28 cellular contexts compared by ENCODE assay signal in genomic region chr7:81135322-81135721, GRCh38.
DNase-seq lines count a peak whose midpoint lies in the region; ATAC-seq, FAIRE-seq and TF ChIP-seq lines count a peak whose summit lies in the region.
"Had no signal": no experiment of that assay in that cellular context is flagged by ENCODE, and none has a peak within 500 bp of the region (broad histone marks: within the 10 kb centered on the region; RNA-seq: fewer than 3 reads in every experiment).

No MANE protein-coding gene starts in this region.

- peaks cover 9% of the 10 kb centered on the region for H3K4me1 ChIP-seq in HepG2 (ENCODE audit: insufficient read depth, low read length)
- H3K4me1 ChIP-seq in right lobe of liver: no peaks in the 10 kb centered on the region
- H3K4me1 ChIP-seq in Panc1 (ENCODE audit: control insufficient read depth, insufficient read depth, low read length): no peaks in the 10 kb centered on the region
- H3K4me1 ChIP-seq in H1 (replicated peaks in 1 of 4; ENCODE audit: control insufficient read depth in 3 of 4, insufficient read depth in 4 of 4, low read length in 3 of 4): no peaks in the 10 kb centered on the region
- no peaks in the 10 kb centered on the region for H3K4me1 ChIP-seq in small intestine (ENCODE audit: control insufficient read depth in 2 of 2, insufficient read depth in 1 of 2, low read depth in 1 of 2, low read length in 1 of 2)
- H3K4me1 ChIP-seq: BE2C had no signal

- no peaks in the 10 kb centered on the region for H3K36me3 Mint-ChIP-seq in T-cell
- H3K36me3 Mint-ChIP-seq: CD14-positive monocyte; CD4-positive, alpha-beta memory T cell; CD4-positive, CD25-positive, alpha-beta regulatory T cell; CD8-positive, alpha-beta memory T cell had no signal

- BruUV-seq in HepG2 (replicated peaks; lab: Mats Ljungman, UMichigan): no TSS peak
- BruUV-seq in Panc1 (replicated peaks; lab: Mats Ljungman, UMichigan): no TSS peak

- WGBS in HepG2 (ENCODE audit: low lambda C conversion rate): 14% methylated on average over 4 of the region's 4 CpGs
- WGBS in right lobe of liver (ENCODE audit: insufficient coverage, low coverage, low lambda C conversion rate, missing lambda C conversion rate): 32% methylated on average over 4 of the region's 4 CpGs
- 91% methylated on average over 4 of the region's 4 CpGs; no CpG with 5 or more reads in 1 of the 2 experiments for WGBS in H1 (ENCODE audit: extremely low coverage in 1 of 2, insufficient coverage in 1 of 2, insufficient read length in 1 of 2, insufficient replicate concordance in 2 of 2, low coverage in 1 of 2, low lambda C conversion rate in 2 of 2, missing lambda C conversion rate in 1 of 2), 2 experiments
- WGBS in small intestine, 3 donors: 46 to 52% (median 51%) methylated on average over 4 of the region's 4 CpGs

- H3K36me3 ChIP-seq in HepG2 (replicated peaks in 1 of 2; ENCODE audit: control insufficient read depth in 1 of 2, insufficient read depth in 2 of 2, low read length in 2 of 2) (no peaks in the 10 kb centered on the region), right lobe of liver (no peaks in the 10 kb centered on the region), Panc1 (ENCODE audit: control insufficient read depth, insufficient read depth, low read length) (no peaks in the 10 kb centered on the region), H1 (ENCODE audit: control insufficient read depth in 2 of 4, insufficient read depth in 4 of 4, low read length in 3 of 4) (no peaks in the 10 kb centered on the region), small intestine (ENCODE audit: control insufficient read depth in 2 of 2, insufficient read depth in 2 of 2, low read length in 2 of 2) (no peaks in the 10 kb centered on the region)
- H3K36me3 ChIP-seq: BE2C, BLaER1 had no signal

- no peak overlapping the region for H4K8ac ChIP-seq in H1 (ENCODE audit: extremely low read depth, insufficient read depth, low read length)

- DNase-seq in HepG2 (ENCODE audit: low spot score) (no peak), right lobe of liver (no peak), Panc1 (ENCODE audit: low read depth, low spot score) (no peak), H1 (ENCODE audit: low read depth in 1 of 2, low spot score in 2 of 2) (no peak), small intestine (peak; percentile 5), urothelium cell line (ENCODE audit: low spot score) (no peak), HEK293T (ENCODE audit: extremely low spot score) (no peak), T-cell (no peak)
- DNase-seq: ACHN; BE2C; C1 segment of cervical spinal cord; CD4-positive, alpha-beta memory T cell; CD4-positive, CD25-positive, alpha-beta regulatory T cell; CD8-positive, alpha-beta memory T cell; COR-L47; DMS 273 treated with DMSO at 0.1 percent for 48 hours; DMS153; DMS53; DMS79; DND-41; EL; GDM1 had no signal

- H4K20me1 ChIP-seq in HepG2 (ENCODE audit: insufficient read depth, low read length) (no peaks in the 10 kb centered on the region), H1 (replicated peaks in 1 of 2; ENCODE audit: control insufficient read depth in 1 of 2, insufficient read depth in 2 of 2, low read length in 2 of 2) (no peaks in the 10 kb centered on the region)
- H4K20me1 ChIP-seq: BLaER1 had no signal

- H2BK12ac ChIP-seq in H1 (ENCODE audit: low read depth, low read length): no peak overlapping the region

- intact Hi-C loops in HepG2 (cut with micrococcal nuclease; ENCODE audit: unreplicated experiment) (no loop called here), right lobe of liver (cut with DNase I) (no loop called here), Panc1 (cut with micrococcal nuclease; ENCODE audit: unreplicated experiment) (no loop called here)

- H2BK5ac ChIP-seq in H1 (ENCODE audit: low read depth, low read length): no peak overlapping the region

- no peak overlapping the region for H3K4me3 Mint-ChIP-seq in T-cell
- H3K4me3 Mint-ChIP-seq: CD14-positive monocyte; CD4-positive, alpha-beta memory T cell; CD4-positive, CD25-positive, alpha-beta regulatory T cell; CD8-positive, alpha-beta memory T cell had no signal

- H3K9me3 Mint-ChIP-seq in T-cell: peaks cover 0 to 10% (median 4%) of the 10 kb centered on the region in 3 donors

- no peaks in the 10 kb centered on the region for H3K27me3 Mint-ChIP-seq in T-cell
- H3K27me3 Mint-ChIP-seq: CD4-positive, alpha-beta memory T cell; CD4-positive, CD25-positive, alpha-beta regulatory T cell; CD8-positive, alpha-beta memory T cell had no signal

- H3K4me2 ChIP-seq in HepG2 (ENCODE audit: low read depth, low read length) (no peak overlapping the region), H1 (ENCODE audit: insufficient read depth in 1 of 2, low read depth in 2 of 2, low read length in 2 of 2) (no peak overlapping the region)
- H3K4me2 ChIP-seq: BLaER1 had no signal

- H3K4me3 ChIP-seq in HepG2 (replicated peaks in 1 of 3; ENCODE audit: insufficient read depth in 1 of 3, low read depth in 2 of 3, low read length in 3 of 3): no peak overlapping the region
- no peak overlapping the region for H3K4me3 ChIP-seq in right lobe of liver
- no peak overlapping the region for H3K4me3 ChIP-seq in Panc1 (ENCODE audit: low read depth in 2 of 2, low read length in 2 of 2)
- H3K4me3 ChIP-seq in H1 (ENCODE audit: extremely low read depth in 1 of 4, insufficient read depth in 2 of 4, low read depth in 3 of 4, low read length in 4 of 4): no peak overlapping the region
- H3K4me3 ChIP-seq in small intestine (ENCODE audit: low read depth in 1 of 2, low read length in 2 of 2): no peak overlapping the region
- H3K4me3 ChIP-seq: BLaER1, GM12878 had no signal

- in situ Hi-C loops in HepG2 (cut with HindIII; ENCODE audit: extremely low pct_ligation_motif_present, low pct_unique_long_range_greater_than_20kb): no loop called here
- in situ Hi-C loops in Panc1 (cut with HindIII; ENCODE audit: low pct_unique_long_range_greater_than_20kb, low sequenced_read_pairs): no loop called here

- FAIRE-seq in HepG2 (lab: Jason Lieb, UNC): no peak
- no peak for FAIRE-seq in H1 (lab: Jason Lieb, UNC)
- no peak for FAIRE-seq in small intestine (lab: Jason Lieb, UNC)
- no peak for FAIRE-seq in urothelium cell line (lab: Jason Lieb, UNC)
- FAIRE-seq: GM12878, GM12892, GM18507 had no signal

- POLR2A ChIA-PET in HepG2 (lab: Yijun Ruan, JAX) (no interaction called here), Panc1 (lab: Charles Lee) (no interaction called here), H1 (lab: Charles Lee; ENCODE audit: partially characterized antibody) (no interaction called here), HEK293T (lab: Yijun Ruan, JAX) (no interaction called here), T-cell (lab: Charles Lee) (no interaction called here)

- TF ChIP-seq CTCF in HepG2 (CRISPR knock-in tag; IDR thresholded peaks at IDR 0.05): no peak
- TF ChIP-seq CTCF in right lobe of liver (IDR thresholded peaks at IDR 0.05): no peak
- no peak for TF ChIP-seq CTCF in Panc1 (IDR thresholded peaks at IDR 0.05)
- TF ChIP-seq CTCF in H1 (IDR thresholded peaks at IDR 0.05; ENCODE audit: control extremely low read depth in 1 of 3, insufficient read depth in 1 of 3, low read depth in 1 of 3, low read length in 3 of 3): no peak

- H2AK5ac ChIP-seq in H1 (ENCODE audit: low read depth, low read length): no peak overlapping the region

- H3K9ac ChIP-seq in HepG2 (ENCODE audit: insufficient read depth, low read depth, low read length) (no peak overlapping the region), H1 (replicated peaks in 1 of 4; ENCODE audit: extremely low read depth in 1 of 4, low read depth in 3 of 4, low read length in 3 of 4) (no peak overlapping the region)
- H3K9ac ChIP-seq: BLaER1 had no signal

- TF ChIP-seq POLR2A in HepG2 (IDR thresholded peaks at IDR 0.05; ENCODE audit: insufficient read depth in 1 of 2, low read depth in 2 of 2, low read length in 2 of 2): no peak
- TF ChIP-seq POLR2A in right lobe of liver (IDR thresholded peaks at IDR 0.05): no peak
- TF ChIP-seq POLR2A in H1 (IDR thresholded peaks at IDR 0.05; ENCODE audit: control extremely low read depth in 1 of 2, low read depth in 2 of 2, low read length in 2 of 2): no peak

- no peaks in the 10 kb centered on the region for H3K4me1 Mint-ChIP-seq in T-cell
- H3K4me1 Mint-ChIP-seq: CD4-positive, alpha-beta memory T cell; CD4-positive, CD25-positive, alpha-beta regulatory T cell; CD8-positive, alpha-beta memory T cell had no signal

- H3K4ac ChIP-seq in H1 (replicated peaks; ENCODE audit: insufficient read length, low read depth, low read length): no peak overlapping the region

- no peak overlapping the region for H3K27ac ChIP-seq in HepG2 (ENCODE audit: extremely low read length, insufficient read depth, low read length)
- no peak overlapping the region for H3K27ac ChIP-seq in right lobe of liver
- H3K27ac ChIP-seq in Panc1 (ENCODE audit: low read length): peak overlapping the region; percentile 27; the same call in 1 of the 2 replicates
- no peak overlapping the region for H3K27ac ChIP-seq in H1 (ENCODE audit: low read depth, low read length)
- H3K27ac ChIP-seq in small intestine (ENCODE audit: low read depth in 1 of 2, low read length in 1 of 2): no peak overlapping the region
- H3K27ac ChIP-seq: 22Rv1, BLaER1 had no signal

- H3K79me2 ChIP-seq in HepG2 (ENCODE audit: insufficient read depth, low read length): no peaks in the 10 kb centered on the region
- H3K79me2 ChIP-seq in H1 (ENCODE audit: control insufficient read depth in 1 of 2, insufficient read depth in 2 of 2, low read length in 2 of 2): no peaks in the 10 kb centered on the region

- H2BK15ac ChIP-seq in H1 (ENCODE audit: low read length): no peak overlapping the region

- H3K23me2 ChIP-seq in H1 (ENCODE audit: low read depth, low read length): no peaks in the 10 kb centered on the region

- H3K79me1 ChIP-seq in H1 (ENCODE audit: low read depth, low read length): no peaks in the 10 kb centered on the region

- H3K14ac ChIP-seq in H1 (ENCODE audit: insufficient read length): no peak overlapping the region

- no peak for TF ChIP-seq RAD21 in HepG2 (CRISPR knock-in tag; IDR thresholded peaks at IDR 0.05)
- TF ChIP-seq RAD21 in H1 (IDR thresholded peaks at IDR 0.05 in 1 of 2, conservative IDR thresholded peaks at IDR 0.05 in 1 of 2; ENCODE audit: low read depth in 2 of 2, low read length in 2 of 2): no peak

- no peak overlapping the region for H2BK120ac ChIP-seq in H1 (replicated peaks; ENCODE audit: low read depth, low read length)

- no peak overlapping the region for H3K27ac Mint-ChIP-seq in T-cell
- H3K27ac Mint-ChIP-seq: CD4-positive, alpha-beta memory T cell; CD4-positive, CD25-positive, alpha-beta regulatory T cell; CD8-positive, alpha-beta memory T cell had no signal

- H4K5ac ChIP-seq in H1 (ENCODE audit: insufficient read length, low read depth, low read length): no peak overlapping the region

- H3K9me3 ChIP-seq in HepG2 (ENCODE audit: low read length) (no peaks in the 10 kb centered on the region), right lobe of liver (no peaks in the 10 kb centered on the region), Panc1 (ENCODE audit: control insufficient read depth, insufficient read depth, low read depth, low read length) (peaks cover 4% of the 10 kb centered on the region; the same call in 1 of the 2 replicates), H1 (ENCODE audit: insufficient read depth in 2 of 2, low read depth in 1 of 2, low read length in 1 of 2) (no peaks in the 10 kb centered on the region; a peak in 1 of 4 replicates), small intestine (ENCODE audit: control insufficient read depth, low read depth) (no peaks in the 10 kb centered on the region)
- H3K9me3 ChIP-seq: BE2C, BLaER1 had no signal

- no peak overlapping the region for H2BK20ac ChIP-seq in H1 (ENCODE audit: low read length)

- H4K91ac ChIP-seq in H1 (replicated peaks; ENCODE audit: insufficient read length, low read length): no peak overlapping the region

- H3K23ac ChIP-seq in H1 (ENCODE audit: insufficient read length): no peak overlapping the region

- no peak overlapping the region for H3K56ac ChIP-seq in H1 (replicated peaks; ENCODE audit: insufficient read length, low read depth, low read length)

- ATAC-seq in HepG2 (no peak), right lobe of liver (no peak), Panc1 (no peak), T-cell (replicated peaks in 1 of 4) (no peak)
- ATAC-seq: GM12878 had no signal

- TF ChIP-seq EP300 in HepG2 (IDR thresholded peaks at IDR 0.05; ENCODE audit: low read depth in 2 of 2, low read length in 2 of 2) (no peak), HepG2 (CRISPR knock-in tag; IDR thresholded peaks at IDR 0.05; ENCODE audit: borderline replicate concordance) (no peak), H1 (IDR thresholded peaks at IDR 0.05; ENCODE audit: borderline replicate concordance in 1 of 2, low read depth in 2 of 2, low read length in 2 of 2) (no peak)

- CTCF ChIA-PET in HepG2 (lab: Yijun Ruan, JAX; ENCODE audit: low intra/inter-chr PET ratio, low total read pairs): no interaction called here
- CTCF ChIA-PET in Panc1 (lab: Charles Lee): no interaction called here
- CTCF ChIA-PET in H1 (lab: Charles Lee; ENCODE audit: partially characterized antibody): no interaction called here
- CTCF ChIA-PET in HEK293T (lab: Yijun Ruan, JAX): no interaction called here
- CTCF ChIA-PET in T-cell (lab: Charles Lee): no interaction called here

- no peak overlapping the region for H3K18ac ChIP-seq in H1 (ENCODE audit: extremely low read depth, low read length)

- H3K27me3 ChIP-seq in HepG2 (ENCODE audit: control insufficient read depth in 1 of 2, insufficient read depth in 2 of 2, low read length in 2 of 2) (no peaks in the 10 kb centered on the region), right lobe of liver (no peaks in the 10 kb centered on the region), Panc1 (ENCODE audit: control insufficient read depth, insufficient read depth, low read length) (no peaks in the 10 kb centered on the region), H1 (replicated peaks in 1 of 4; ENCODE audit: control insufficient read depth in 3 of 4, extremely low read depth in 1 of 4, insufficient read depth in 3 of 4, low read length in 3 of 4) (no peaks in the 10 kb centered on the region), small intestine (ENCODE audit: control insufficient read depth in 2 of 2, insufficient read depth in 2 of 2, low read length in 2 of 2) (no peaks in the 10 kb centered on the region)
- H3K27me3 ChIP-seq: BE2C, BLaER1 had no signal

- H2AFZ ChIP-seq in HepG2 (ENCODE audit: low read length) (no peak overlapping the region), H1 (ENCODE audit: low read length) (no peak overlapping the region)

Comparison
In these comparisons a context has a peak if more than half of its experiments do, and no peak if none do; other contexts are left out.
1. Of the 41 proteins assayed by ChIP-seq in both HepG2 and H1: peak only in HepG2: none; only in H1: none; in both: MAFK; in neither: 40.